ENCODE assay signal across 23 cellular contexts in genomic region chr5:137594717-137595116, GRCh38.
DNase-seq lines count a peak whose midpoint lies in the region; ATAC-seq, FAIRE-seq and TF ChIP-seq lines count a peak whose summit lies in the region.
"Had no signal": no experiment of that assay in that cellular context is flagged by ENCODE, and none has a peak within 500 bp of the region (broad histone marks: within the 10 kb centered on the region; RNA-seq: fewer than 3 reads in every experiment).

No MANE protein-coding gene starts in this region.

- H3K36me3 ChIP-seq in GM12878 (ENCODE audit: control insufficient read depth in 2 of 2, insufficient read depth in 2 of 2, low read length in 1 of 2) (no peaks in the 10 kb centered on the region), PC-3 (ENCODE audit: low read depth, low read length) (no peaks in the 10 kb centered on the region)
- H3K36me3 ChIP-seq: pancreas had no signal

- H3K27me3 ChIP-seq in GM12878 (replicated peaks in 1 of 2; ENCODE audit: control insufficient read depth in 2 of 2, insufficient read depth in 2 of 2, low read length in 1 of 2) (no peaks in the 10 kb centered on the region; a peak in 1 of 4 replicates), PC-3 (ENCODE audit: low read length) (peaks cover 25% of the 10 kb centered on the region)

- CTCF ChIA-PET in A549 (lab: Yijun Ruan, JAX) (interaction anchor here (1.0 kb wide), 1 partner anchor 39 kb away, joined by 3 read pairs; no protein-coding TSS in a partner anchor), GM12878 (lab: Yijun Ruan, JAX) (no interaction called here), PC-3 (lab: Charles Lee) (no interaction called here)

- DNase-seq in A549 (ENCODE audit: low read depth in 1 of 2, low spot score in 1 of 2) (no peak), HT-29 (ENCODE audit: low spot score) (peak; percentile 9), GM12878 (ENCODE audit: low read depth, low spot score) (no peak), iPS-NIHi7 (ENCODE audit: extremely low spot score) (peak; percentile 33), PC-3 (no peak), ACHN (no peak)
- no peak for DNase-seq in NK-92 treated with Interleukin-12 subunit alpha and Interleukin-12 subunit beta, amount 100 ng/mL, for 24 hours (lab: John Stamatoyannopoulos, UW)
- DNase-seq: activated CD4-positive, alpha-beta T cell treated with anti-CD3 and anti-CD28 coated beads, Interleukin-2, amount 50 U/mL, for 48 hours; amniotic stem cell; DMS 273 treated with DMSO at 0.1 percent for 48 hours; GF-D8; Karpas-422; NCI-H1048; pancreas had no signal

- no peaks in the 10 kb centered on the region for H3K9me2 ChIP-seq in PC-3 (replicated peaks; ENCODE audit: low read length)

- ATAC-seq in A549: no peak
- ATAC-seq in GM12878: no peak
- no peak for ATAC-seq in PC-3
- ATAC-seq in GM19395 (IDR thresholded peaks at IDR 0.05; ENCODE audit: unreplicated experiment): no peak
- ATAC-seq: pancreas, sciatic nerve, WTC11 had no signal

- H3K4me2 ChIP-seq in A549 (no peak overlapping the region), GM12878 (ENCODE audit: control insufficient read depth, insufficient read depth) (no peak overlapping the region), PC-3 (ENCODE audit: low read length) (no peak overlapping the region)

- in situ Hi-C loops in GM12878 (cut with MboI): no loop called here
- in situ Hi-C loops in ACHN (cut with HindIII; ENCODE audit: low pct_ligation_motif_present, low pct_unique_long_range_greater_than_20kb, low sequenced_read_pairs): no loop called here

- SMC1A ChIA-PET in GM12878 (lab: Charles Lee; ENCODE audit: uncharacterized antibody, unreplicated experiment): interaction anchor here (1.5 kb wide), 1 partner anchor 10 kb away, joined by 3 read pairs; no protein-coding TSS in a partner anchor

- intact Hi-C loops in GM12878 (cut with micrococcal nuclease; ENCODE audit: unreplicated experiment): no loop called here
- intact Hi-C loops in PC-3 (cut with micrococcal nuclease): no loop called here

- POLR2A ChIA-PET in A549 (lab: Yijun Ruan, JAX): no interaction called here
- POLR2A ChIA-PET in GM12878 (lab: Charles Lee): no interaction called here
- POLR2A ChIA-PET in PC-3 (lab: Charles Lee; ENCODE audit: unreplicated experiment): no interaction called here

- RAD21 ChIA-PET in GM12878 (lab: Charles Lee; ENCODE audit: unreplicated experiment): no interaction called here

- H3K9ac ChIP-seq in GM12878 (ENCODE audit: control insufficient read depth, insufficient read depth, low read length): no peak overlapping the region
- H3K9ac ChIP-seq in PC-3 (ENCODE audit: low read length): no peak overlapping the region

- TF ChIP-seq POLR2A in A549 (IDR thresholded peaks at IDR 0.05; ENCODE audit: low read length): no peak
- TF ChIP-seq POLR2A in GM12878 (IDR thresholded peaks at IDR 0.05; ENCODE audit: low read depth, low read length): no peak

- H3K79me2 ChIP-seq in GM12878 (ENCODE audit: control insufficient read depth, insufficient read depth, low read length) (no peaks in the 10 kb centered on the region), PC-3 (ENCODE audit: low read length) (no peaks in the 10 kb centered on the region)

- FAIRE-seq in A549 (lab: Jason Lieb, UNC) (no peak), GM12878 (lab: Jason Lieb, UNC) (no peak)
- FAIRE-seq: endometrium, GM19239, islet of Langerhans, pancreas, RCC 7860, urothelium cell line had no signal

- no peak overlapping the region for H2AFZ ChIP-seq in GM12878 (ENCODE audit: control insufficient read depth, low read depth, low read length)
- H2AFZ ChIP-seq in PC-3 (ENCODE audit: low read length): no peak overlapping the region

- H3K27ac ChIP-seq in A549: no peak overlapping the region
- H3K27ac ChIP-seq in GM12878 (ENCODE audit: control insufficient read depth, insufficient read depth): no peak overlapping the region
- no peak overlapping the region for H3K27ac ChIP-seq in PC-3 (ENCODE audit: low read length)
- H3K27ac ChIP-seq: pancreas, SK-N-MC had no signal

- H3K9me3 ChIP-seq in A549: peaks cover 8% of the 10 kb centered on the region; the same call in 1 of the 3 replicates
- H3K9me3 ChIP-seq in GM12878 (replicated peaks; ENCODE audit: control insufficient read depth, insufficient read depth, low read length): no peaks in the 10 kb centered on the region
- no peaks in the 10 kb centered on the region for H3K9me3 ChIP-seq in PC-3 (ENCODE audit: low read length)
- H3K9me3 ChIP-seq: pancreas had no signal

- H4K20me1 ChIP-seq in GM12878 (ENCODE audit: control insufficient read depth, insufficient read depth) (no peaks in the 10 kb centered on the region), PC-3 (ENCODE audit: low read length) (no peaks in the 10 kb centered on the region)

- H3F3A ChIP-seq in PC-3 (ENCODE audit: low read length, unreplicated experiment): no peaks in the 10 kb centered on the region

- TF ChIP-seq RAD21 in A549 (conservative IDR thresholded peaks at IDR 0.05 in 1 of 2, IDR thresholded peaks at IDR 0.05 in 1 of 2): no peak
- TF ChIP-seq RAD21 in GM12878 (IDR thresholded peaks at IDR 0.05; ENCODE audit: insufficient read depth, low read depth, low read length): no peak

- 5% methylated on average over 2 of the region's 2 CpGs for WGBS in A549 (ENCODE audit: missing lambda C conversion rate)
- WGBS in GM12878 (ENCODE audit: insufficient coverage, insufficient replicate concordance, low lambda C conversion rate, missing lambda C conversion rate): 2% methylated on average over 2 of the region's 2 CpGs

- TF ChIP-seq EP300 in A549 (IDR thresholded peaks at IDR 0.05) (no peak), GM12878 (IDR thresholded peaks at IDR 0.05; ENCODE audit: borderline replicate concordance in 1 of 2, control insufficient read depth in 1 of 2, low read depth in 2 of 2, low read length in 2 of 2) (no peak)

- H3K4me3 ChIP-seq in A549 (no peak overlapping the region), GM12878 (no peak overlapping the region), PC-3 (ENCODE audit: low read length) (no peak overlapping the region)
- H3K4me3 ChIP-seq: pancreas, SK-N-MC had no signal

- TF ChIP-seq CTCF in A549 (IDR thresholded peaks at IDR 0.05) (no peak), GM12878 (IDR thresholded peaks at IDR 0.05 in 2 of 3, conservative IDR thresholded peaks at IDR 0.05 in 1 of 3; ENCODE audit: control insufficient read depth in 2 of 3, extremely low read depth in 1 of 3, insufficient read depth in 1 of 3, low read depth in 3 of 3, low read length in 3 of 3) (no peak), PC-3 (conservative IDR thresholded peaks at IDR 0.05; ENCODE audit: low read depth, low read length) (no peak)

- BruUV-seq in GM12878 (replicated peaks; lab: Mats Ljungman, UMichigan): no TSS peak
- no TSS peak for BruUV-seq in PC-3 (replicated peaks; lab: Mats Ljungman, UMichigan)

- no peaks in the 10 kb centered on the region for H3K4me1 ChIP-seq in A549
- no peaks in the 10 kb centered on the region for H3K4me1 ChIP-seq in GM12878 (ENCODE audit: control insufficient read depth, insufficient read depth, low read length)
- H3K4me1 ChIP-seq in PC-3 (ENCODE audit: insufficient read depth, low read length): no peaks in the 10 kb centered on the region
- H3K4me1 ChIP-seq: pancreas had no signal

TF ChIP-seq in A549, 52 proteins besides CTCF, POLR2A, EP300 and RAD21 (continues in another document):
- no peak for TF ChIP-seq KDM1A (IDR thresholded peaks at IDR 0.05; ENCODE audit: low read depth)

TF ChIP-seq in GM12878, 131 proteins besides CTCF, POLR2A, EP300 and RAD21:
- TF ChIP-seq REST (IDR thresholded peaks at IDR 0.05; ENCODE audit: low read depth, low read length) (peak; percentile 81), DPF2 (IDR thresholded peaks at IDR 0.05) (no peak)
TF ChIP-seq in GM12878: peak in this region for 1.

Comparison
In these comparisons a context has a peak if more than half of its experiments do, and no peak if none do; other contexts are left out.
1. DNase-seq: peak in HT-29 (single experiment) and iPS-NIHi7 (single experiment); none in A549 (0 of 2), GM12878 (single experiment), PC-3 (single experiment), NK-92 treated with Interleukin-12 subunit alpha and Interleukin-12 subunit beta, amount 100 ng/mL, for 24 hours (single experiment) and ACHN (single experiment).
2. Of the 24 proteins assayed by ChIP-seq in both GM12878 and A549: peak only in GM12878: none; only in A549: none; in both: REST; in neither: 23.